ENCODE assay signal across 9 cellular contexts in genomic region chr7:100676501-100677306, GRCh38. TPM values are rescaled to one million over a fixed set of nuclear protein-coding genes. Genes with fewer than 3 reads are reported as not detected.
DNase-seq lines count a peak whose midpoint lies in the region; ATAC-seq, FAIRE-seq and TF ChIP-seq lines count a peak whose summit lies in the region.
"Had no signal": no experiment of that assay in that cellular context is flagged by ENCODE, and none has a peak within 500 bp of the region (broad histone marks: within the 10 kb centered on the region; RNA-seq: fewer than 3 reads in every experiment).

No MANE protein-coding gene starts in this region.

- POLR2A ChIA-PET in activated CD8-positive, alpha-beta T cell treated with anti-CD3 and anti-CD28 coated beads, Interleukin-2, amount 10 ng/mL, durations not matched to agents 7 days and 5 days (lab: Charles Lee) = interaction anchor here (0.8 to 1.9 kb wide), 4 partner anchors 9 to 91 kb away, joined by 3 to 7 read pairs (median 4); no protein-coding TSS in a partner anchor

- peak overlapping the region; percentile 91 for H3K4me3 Mint-ChIP-seq in activated CD8-positive, alpha-beta T cell treated with anti-CD3 and anti-CD28 coated beads, Interleukin-2, amount 10 ng/mL, durations not matched to agents 7 days and 5 days
- peak overlapping the region; percentile 89 for H3K4me3 Mint-ChIP-seq in glutamatergic neuron (ENCODE audit: unreplicated experiment)

- TF ChIP-seq CTCF in glutamatergic neuron (IDR thresholded peaks at IDR 0.05; ENCODE audit: partially characterized antibody, unreplicated experiment) (no peak), gastrocnemius medialis (IDR thresholded peaks at IDR 0.05 in 4 of 5, conservative IDR thresholded peaks at IDR 0.05 in 1 of 5) (no peak)

- no peak for TF ChIP-seq POLR2A in GM12892 (IDR thresholded peaks at IDR 0.05; ENCODE audit: low read depth, low read length)
- TF ChIP-seq POLR2A in gastrocnemius medialis (IDR thresholded peaks at IDR 0.05) = no peak

- H3K27ac Mint-ChIP-seq in activated CD8-positive, alpha-beta T cell treated with anti-CD3 and anti-CD28 coated beads, Interleukin-2, amount 10 ng/mL, durations not matched to agents 7 days and 5 days = peak overlapping the region; percentile 88
- H3K27ac Mint-ChIP-seq in glutamatergic neuron (ENCODE audit: unreplicated experiment) = peak overlapping the region; percentile 76

- H3K27me3 ChIP-seq in gastrocnemius medialis = no peaks in the 10 kb centered on the region

- H3K36me3 ChIP-seq in gastrocnemius medialis = peaks cover 0 to 35% of the 10 kb centered on the region in 2 donors

- no peak for FAIRE-seq in GM12892 (lab: Jason Lieb, UNC)

- peak overlapping the region; percentile 95 to 100 (median 97) for H3K4me3 ChIP-seq in gastrocnemius medialis

- CTCF ChIA-PET in activated CD8-positive, alpha-beta T cell treated with anti-CD3 and anti-CD28 coated beads, Interleukin-2, amount 10 ng/mL, durations not matched to agents 7 days and 5 days (lab: Charles Lee) = interaction anchor here (1.2 to 3.4 kb wide), 4 partner anchors 16 to 176 kb away, joined by 3 to 24 read pairs (median 8); partner anchors contain the start of genes GIGYF1, POP7 and SLC12A9

- peak; percentile 16 for DNase-seq in GM12892 (ENCODE audit: insufficient read length)
- no peak for DNase-seq in activated CD8-positive, alpha-beta T cell treated with anti-CD3 and anti-CD28 coated beads, Interleukin-2, amount 10 ng/mL, durations not matched to agents 7 days and 5 days
- no peak for DNase-seq in glutamatergic neuron
- no peak for DNase-seq in gastrocnemius medialis
- no peak for DNase-seq in COLO668 (lab: John Stamatoyannopoulos, UW; ENCODE audit: unreplicated experiment)
- DNase-seq in DMS79 (lab: John Stamatoyannopoulos, UW) = no peak

- peak overlapping the region; percentile 96 to 100 (median 99) for H3K27ac ChIP-seq in gastrocnemius medialis

- in situ Hi-C loops in gastrocnemius medialis (cut with MboI; ENCODE audit: low sequenced_read_pairs in 4 of 4) = no loop called here

- H3K4me1 ChIP-seq in gastrocnemius medialis = peaks cover 0 to 8% of the 10 kb centered on the region in 2 donors

- H3K9me3 Mint-ChIP-seq in activated CD8-positive, alpha-beta T cell treated with anti-CD3 and anti-CD28 coated beads, Interleukin-2, amount 10 ng/mL, durations not matched to agents 7 days and 5 days (ENCODE audit: insufficient read depth) = no peaks in the 10 kb centered on the region
- H3K9me3 Mint-ChIP-seq in glutamatergic neuron (ENCODE audit: unreplicated experiment) = peaks cover 11% of the 10 kb centered on the region

- intact Hi-C loops in gastrocnemius medialis (cut with DNase I; ENCODE audit: low total_unique reads) = loop anchor here (10.0 kb wide), 2 partner anchors 202 to 578 kb away; partner anchors contain the start of gene TSC22D4

- H3K27me3 Mint-ChIP-seq in activated CD8-positive, alpha-beta T cell treated with anti-CD3 and anti-CD28 coated beads, Interleukin-2, amount 10 ng/mL, durations not matched to agents 7 days and 5 days (ENCODE audit: low read depth) = no peaks in the 10 kb centered on the region
- peaks cover 14% of the 10 kb centered on the region for H3K27me3 Mint-ChIP-seq in glutamatergic neuron (ENCODE audit: unreplicated experiment)

- no peaks in the 10 kb centered on the region for H3K9me3 ChIP-seq in gastrocnemius medialis

- peaks cover 32% of the 10 kb centered on the region for H3K36me3 Mint-ChIP-seq in activated CD8-positive, alpha-beta T cell treated with anti-CD3 and anti-CD28 coated beads, Interleukin-2, amount 10 ng/mL, durations not matched to agents 7 days and 5 days (ENCODE audit: low read depth)
- peaks cover 4% of the 10 kb centered on the region for H3K36me3 Mint-ChIP-seq in glutamatergic neuron (ENCODE audit: unreplicated experiment)

- no peak for ATAC-seq in activated CD8-positive, alpha-beta T cell treated with anti-CD3 and anti-CD28 coated beads, Interleukin-2, amount 10 ng/mL, durations not matched to agents 7 days and 5 days
- ATAC-seq in gastrocnemius medialis (no peak), HG03025 (IDR thresholded peaks at IDR 0.05; ENCODE audit: low FRiP score, unreplicated experiment) (no peak), GM18861 (IDR thresholded peaks at IDR 0.05; ENCODE audit: unreplicated experiment) (no peak)

- peaks cover 40% of the 10 kb centered on the region for H3K4me1 Mint-ChIP-seq in activated CD8-positive, alpha-beta T cell treated with anti-CD3 and anti-CD28 coated beads, Interleukin-2, amount 10 ng/mL, durations not matched to agents 7 days and 5 days (ENCODE audit: low read depth)
- peaks cover 5% of the 10 kb centered on the region for H3K4me1 Mint-ChIP-seq in glutamatergic neuron (ENCODE audit: low read depth, unreplicated experiment)

RNA-seq across cellular contexts. Expression of gene GNB2, which starts 3.2 kb away (rescaled TPM):
- polyA plus RNA-seq in GM12892 (2012; ENCODE audit: missing spikeins) = 102 TPM
- total RNA-seq in activated CD8-positive, alpha-beta T cell treated with anti-CD3 and anti-CD28 coated beads, Interleukin-2, amount 10 ng/mL, durations not matched to agents 7 days and 5 days = 100 to 1,000 TPM; 274 to 286 TPM
- 275 TPM for total RNA-seq in glutamatergic neuron (ENCODE audit: unreplicated experiment)
- 100 to 1,000 TPM; 108 to 163 (median 129) TPM for total RNA-seq in gastrocnemius medialis

RNA-seq across cellular contexts. Expression of gene GIGYF1, which starts 17.3 kb away (rescaled TPM):
- 11.9 TPM for polyA plus RNA-seq in GM12892 (2012; ENCODE audit: missing spikeins)
- 10 to 100 TPM; 42.1 to 43.0 TPM for total RNA-seq in activated CD8-positive, alpha-beta T cell treated with anti-CD3 and anti-CD28 coated beads, Interleukin-2, amount 10 ng/mL, durations not matched to agents 7 days and 5 days
- total RNA-seq in glutamatergic neuron (ENCODE audit: unreplicated experiment) (79.6 TPM), gastrocnemius medialis (10 to 100 TPM; 16.4 to 21.1 (median 16.6) TPM)

RNA-seq across cellular contexts. Expression of gene ACTL6B, which starts 20.5 kb away (rescaled TPM):
- not detected for polyA plus RNA-seq in GM12892 (2012; ENCODE audit: missing spikeins)
- total RNA-seq in activated CD8-positive, alpha-beta T cell treated with anti-CD3 and anti-CD28 coated beads, Interleukin-2, amount 10 ng/mL, durations not matched to agents 7 days and 5 days = not detected
- total RNA-seq in glutamatergic neuron (ENCODE audit: unreplicated experiment) (95.2 TPM), gastrocnemius medialis (not detected)
- total RNA-seq: RPMI7951 had no signal

RNA-seq across cellular contexts. Expression of gene POP7, which starts 29.2 kb away (rescaled TPM):
- 32.7 TPM for polyA plus RNA-seq in GM12892 (2012; ENCODE audit: missing spikeins)
- total RNA-seq in activated CD8-positive, alpha-beta T cell treated with anti-CD3 and anti-CD28 coated beads, Interleukin-2, amount 10 ng/mL, durations not matched to agents 7 days and 5 days = 10 to 100 TPM; 43.6 to 48.3 TPM
- total RNA-seq in glutamatergic neuron (ENCODE audit: unreplicated experiment) = 35.8 TPM
- 10 to 100 TPM; 39.8 to 76.3 (median 63.0) TPM for total RNA-seq in gastrocnemius medialis

RNA-seq across cellular contexts. Expression of gene TFR2, which starts 35.4 kb away (rescaled TPM):
- polyA plus RNA-seq in GM12892 (2012; ENCODE audit: missing spikeins) = 4.0 TPM
- 10 to 100 TPM; 13.1 to 14.5 TPM for total RNA-seq in activated CD8-positive, alpha-beta T cell treated with anti-CD3 and anti-CD28 coated beads, Interleukin-2, amount 10 ng/mL, durations not matched to agents 7 days and 5 days
- 5.1 TPM for total RNA-seq in glutamatergic neuron (ENCODE audit: unreplicated experiment)
- total RNA-seq in gastrocnemius medialis = 1 to 10 TPM in 2 of 4 donors, not detected in 2; 1.0 to 1.3 TPM

Comparison
In these comparisons a context has a peak if more than half of its experiments do, and no peak if none do; other contexts are left out.
1. RNA of gene ACTL6B, which starts 20.5 kb away (total RNA-seq): 95.2 TPM in glutamatergic neuron (single experiment); not detected in activated CD8-positive, alpha-beta T cell treated with anti-CD3 and anti-CD28 coated beads, Interleukin-2, amount 10 ng/mL, durations not matched to agents 7 days and 5 days and not detected in gastrocnemius medialis; every median in the first group is over 10 times any median in the second.